18 cellular contexts compared by ENCODE assay signal in genomic region chr2:191347154-191347553, GRCh38.
"Had no signal": no experiment of that assay in that cellular context is flagged by ENCODE, and none has a peak within 500 bp of the region (broad histone marks: within the 10 kb centered on the region; RNA-seq: fewer than 3 reads in every experiment).

No MANE protein-coding gene starts in this region.

- H3K36me3 Mint-ChIP-seq: immature natural killer cell had no signal

- H3K36me3 ChIP-seq: esophagus squamous epithelium, uterus had no signal

- ATAC-seq: foreskin keratinocyte; left cardiac atrium; left ventricle myocardium superior; naive thymus-derived CD4-positive, alpha-beta T cell; psoas muscle; sciatic nerve; stimulated activated naive B cell treated with anti-CD40 and anti-IgM and Interleukin-4, amounts not matched to agents 10 μg/mL and 1 μg/mL and 100 μg/mL, for 72 hours had no signal

- H3K4me3 ChIP-seq: esophagus squamous epithelium, psoas muscle, skin epidermis, uterus had no signal

- H3K9me3 ChIP-seq: esophagus squamous epithelium, psoas muscle, uterus had no signal

- DNase-seq: dermis blood vessel endothelial cell; esophagus squamous epithelium; foreskin keratinocyte; immature natural killer cell; left cardiac atrium; left ventricle myocardium superior; mesendoderm; naive thymus-derived CD4-positive, alpha-beta T cell; nephron progenitor cell; psoas muscle; retina; stimulated activated CD4-positive, alpha-beta T cell treated with anti-CD3 and anti-CD28 coated beads, Interleukin-2, amount 100 ng/mL, for 24 hours; stimulated activated CD4-positive, alpha-beta T cell treated with anti-CD3 and anti-CD28 coated beads, Interleukin-4, amount 100 ng/mL, for 4 hours; stimulated activated naive B cell treated with anti-CD40 and anti-IgM and Interleukin-4, amounts not matched to agents 10 μg/mL and 1 μg/mL and 100 μg/mL, for 72 hours; trophoblast cell; uterus had no signal

- H3K4me1 ChIP-seq: psoas muscle had no signal

- H3K27ac ChIP-seq: esophagus squamous epithelium, foreskin keratinocyte, psoas muscle, uterus had no signal

- H3K27me3 ChIP-seq: esophagus squamous epithelium, foreskin keratinocyte, uterus had no signal

- H3K4me3 Mint-ChIP-seq: immature natural killer cell; naive thymus-derived CD4-positive, alpha-beta T cell; nephron progenitor cell; stimulated activated naive B cell treated with anti-CD40 and anti-IgM and Interleukin-4, amounts not matched to agents 10 μg/mL and 1 μg/mL and 100 μg/mL, for 72 hours had no signal

- H3K27ac Mint-ChIP-seq: immature natural killer cell; naive thymus-derived CD4-positive, alpha-beta T cell; nephron progenitor cell; stimulated activated naive B cell treated with anti-CD40 and anti-IgM and Interleukin-4, amounts not matched to agents 10 μg/mL and 1 μg/mL and 100 μg/mL, for 72 hours had no signal

- H3K27me3 Mint-ChIP-seq: stimulated activated naive B cell treated with anti-CD40 and anti-IgM and Interleukin-4, amounts not matched to agents 10 μg/mL and 1 μg/mL and 100 μg/mL, for 72 hours had no signal

- H3K4me1 Mint-ChIP-seq: immature natural killer cell; naive thymus-derived CD4-positive, alpha-beta T cell; stimulated activated naive B cell treated with anti-CD40 and anti-IgM and Interleukin-4, amounts not matched to agents 10 μg/mL and 1 μg/mL and 100 μg/mL, for 72 hours had no signal

- H3K9me3 Mint-ChIP-seq: immature natural killer cell; naive thymus-derived CD4-positive, alpha-beta T cell; nephron progenitor cell; stimulated activated naive B cell treated with anti-CD40 and anti-IgM and Interleukin-4, amounts not matched to agents 10 μg/mL and 1 μg/mL and 100 μg/mL, for 72 hours had no signal
